ENCODE assay signal across 21 cellular contexts in genomic region chr6:157570104-157570503, GRCh38.
DNase-seq lines count a peak whose midpoint lies in the region; ATAC-seq, FAIRE-seq and TF ChIP-seq lines count a peak whose summit lies in the region.
"Had no signal": no experiment of that assay in that cellular context is flagged by ENCODE, and none has a peak within 500 bp of the region (broad histone marks: within the 10 kb centered on the region; RNA-seq: fewer than 3 reads in every experiment).

No MANE protein-coding gene starts in this region.

- no peak overlapping the region for H3K9ac ChIP-seq in kidney (ENCODE audit: low read length in 2 of 2)

- H3K4me3 Mint-ChIP-seq in activated T-cell treated with anti-CD3 and anti-CD28 coated beads, Interleukin-2, amount 50 U/mL, for 72 hours = peak overlapping the region; percentile 15 to 52
- H3K4me3 Mint-ChIP-seq in T-helper 17 cell = peak overlapping the region; percentile 61
- H3K4me3 Mint-ChIP-seq in naive thymus-derived CD8-positive, alpha-beta T cell = peak overlapping the region in 8 of 10 donors; percentile 18 to 70 (median 49)
- H3K4me3 Mint-ChIP-seq: nephron progenitor cell had no signal

- peaks cover 21% of the 10 kb centered on the region for H3K4me1 Mint-ChIP-seq in activated T-cell treated with anti-CD3 and anti-CD28 coated beads, Interleukin-2, amount 50 U/mL, for 72 hours (ENCODE audit: low read depth)
- peaks cover 12% of the 10 kb centered on the region for H3K4me1 Mint-ChIP-seq in T-helper 17 cell
- peaks cover 6 to 30% (median 26%) of the 10 kb centered on the region in 4 donors for H3K4me1 Mint-ChIP-seq in naive thymus-derived CD8-positive, alpha-beta T cell

- FAIRE-seq in kidney (lab: Jason Lieb, UNC) = no peak
- FAIRE-seq: astrocyte, keratinocyte had no signal

- ATAC-seq in activated T-cell treated with anti-CD3 and anti-CD28 coated beads, Interleukin-2, amount 50 U/mL, for 72 hours (replicated peaks in 1 of 2) = no peak
- no peak for ATAC-seq in T-helper 17 cell
- no peak for ATAC-seq in naive thymus-derived CD8-positive, alpha-beta T cell
- ATAC-seq: Right ventricle myocardium inferior had no signal

- intact Hi-C loops in kidney (cut with DNase I) (no loop called here), dorsolateral prefrontal cortex (cut with DNase I) (no loop called here)

- H3K9me3 ChIP-seq in T-helper 17 cell (ENCODE audit: control insufficient read depth, low read length, poor library complexity, severe bottlenecking) = no peaks in the 10 kb centered on the region
- H3K9me3 ChIP-seq in kidney (ENCODE audit: control insufficient read depth in 1 of 2, low read length in 2 of 2) = peaks cover 0 to 4% of the 10 kb centered on the region in 2 donors
- H3K9me3 ChIP-seq: uterus had no signal

- DNase-seq in activated T-cell treated with anti-CD3 and anti-CD28 coated beads, Interleukin-2, amount 50 U/mL, for 72 hours = no peak
- DNase-seq in activated T-cell treated with anti-CD3 and anti-CD28 coated beads for 4 hours (no peak), T-helper 17 cell (no peak), NCI-H2196 (lab: John Stamatoyannopoulos, UW; ENCODE audit: unreplicated experiment) (no peak), kidney (no peak), dorsolateral prefrontal cortex (no peak)
- no peak for DNase-seq in Jurkat, Clone E6-1 (ENCODE audit: low read depth, low spot score)
- DNase-seq in naive thymus-derived CD8-positive, alpha-beta T cell = no peak
- DNase-seq: mammary epithelial cell; NCI-H446; nephron progenitor cell; stimulated activated CD4-positive, alpha-beta T cell treated with anti-CD3 and anti-CD28 coated beads, Interleukin-2, amount 100 ng/mL, for 48 hours; substantia nigra; T-cell; uterus; WERI-Rb-1 had no signal

- H3K27ac Mint-ChIP-seq in activated T-cell treated with anti-CD3 and anti-CD28 coated beads, Interleukin-2, amount 50 U/mL, for 72 hours = no peak overlapping the region
- no peak overlapping the region for H3K27ac Mint-ChIP-seq in T-helper 17 cell
- H3K27ac Mint-ChIP-seq in naive thymus-derived CD8-positive, alpha-beta T cell = no peak overlapping the region
- H3K27ac Mint-ChIP-seq: nephron progenitor cell, progenitor cell of endocrine pancreas had no signal

- TF ChIP-seq CTCF in kidney (IDR thresholded peaks at IDR 0.05; ENCODE audit: borderline replicate concordance, extremely low read depth, insufficient read depth) = no peak
- no peak for TF ChIP-seq CTCF in dorsolateral prefrontal cortex (IDR thresholded peaks at IDR 0.05 in 54 of 56, conservative IDR thresholded peaks at IDR 0.05 in 2 of 56; ENCODE audit: low read depth in 1 of 56, partially characterized antibody in 56 of 56)

- H3K4me3 ChIP-seq in Jurkat, Clone E6-1 (ENCODE audit: low read length) = peak overlapping the region; percentile 7; the same call in 1 of the 2 replicates
- no peak overlapping the region for H3K4me3 ChIP-seq in kidney (ENCODE audit: low read length in 2 of 2)
- H3K4me3 ChIP-seq in dorsolateral prefrontal cortex = no peak overlapping the region
- H3K4me3 ChIP-seq: skin epidermis, uterus had no signal

- no peaks in the 10 kb centered on the region for H3K4me1 ChIP-seq in kidney (ENCODE audit: control insufficient read depth in 1 of 2, insufficient read depth in 1 of 2, low read depth in 1 of 2, low read length in 2 of 2)
- H3K4me1 ChIP-seq: uterus had no signal

- POLR2A ChIA-PET in naive thymus-derived CD8-positive, alpha-beta T cell (lab: Charles Lee) = interaction anchor here (0.6 to 1.2 kb wide), 3 partner anchors 83 to 190 kb away, joined by 3 to 6 read pairs (median 3); no protein-coding TSS in a partner anchor

- H3K27me3 Mint-ChIP-seq in activated T-cell treated with anti-CD3 and anti-CD28 coated beads, Interleukin-2, amount 50 U/mL, for 72 hours (ENCODE audit: low read depth) = no peaks in the 10 kb centered on the region
- H3K27me3 Mint-ChIP-seq in T-helper 17 cell = no peaks in the 10 kb centered on the region
- H3K27me3 Mint-ChIP-seq in naive thymus-derived CD8-positive, alpha-beta T cell = no peaks in the 10 kb centered on the region
- H3K27me3 Mint-ChIP-seq: T-cell had no signal

- H3K36me3 ChIP-seq in kidney (ENCODE audit: control insufficient read depth in 1 of 2, insufficient read depth in 2 of 2, low read length in 2 of 2) = no peaks in the 10 kb centered on the region
- H3K36me3 ChIP-seq: uterus, WERI-Rb-1 had no signal

- peaks cover 2 to 6% of the 10 kb centered on the region in 2 donors for H3K36me3 Mint-ChIP-seq in activated T-cell treated with anti-CD3 and anti-CD28 coated beads, Interleukin-2, amount 50 U/mL, for 72 hours (ENCODE audit: insufficient read depth in 2 of 2)
- no peaks in the 10 kb centered on the region for H3K36me3 Mint-ChIP-seq in T-helper 17 cell (ENCODE audit: low read depth)
- no peaks in the 10 kb centered on the region for H3K36me3 Mint-ChIP-seq in naive thymus-derived CD8-positive, alpha-beta T cell
- H3K36me3 Mint-ChIP-seq: T-cell had no signal

- H3K27ac ChIP-seq in kidney (ENCODE audit: low read depth in 2 of 2, low read length in 2 of 2) (no peak overlapping the region), dorsolateral prefrontal cortex (no peak overlapping the region)
- H3K27ac ChIP-seq: skin epidermis, uterus, WERI-Rb-1 had no signal

- no peaks in the 10 kb centered on the region for H3K9me3 Mint-ChIP-seq in activated T-cell treated with anti-CD3 and anti-CD28 coated beads, Interleukin-2, amount 50 U/mL, for 72 hours
- H3K9me3 Mint-ChIP-seq in naive thymus-derived CD8-positive, alpha-beta T cell = no peaks in the 10 kb centered on the region
- H3K9me3 Mint-ChIP-seq: T-cell had no signal

- H3K27me3 ChIP-seq in dorsolateral prefrontal cortex = no peaks in the 10 kb centered on the region
- H3K27me3 ChIP-seq: uterus had no signal
